In the genomic region with DNA sequence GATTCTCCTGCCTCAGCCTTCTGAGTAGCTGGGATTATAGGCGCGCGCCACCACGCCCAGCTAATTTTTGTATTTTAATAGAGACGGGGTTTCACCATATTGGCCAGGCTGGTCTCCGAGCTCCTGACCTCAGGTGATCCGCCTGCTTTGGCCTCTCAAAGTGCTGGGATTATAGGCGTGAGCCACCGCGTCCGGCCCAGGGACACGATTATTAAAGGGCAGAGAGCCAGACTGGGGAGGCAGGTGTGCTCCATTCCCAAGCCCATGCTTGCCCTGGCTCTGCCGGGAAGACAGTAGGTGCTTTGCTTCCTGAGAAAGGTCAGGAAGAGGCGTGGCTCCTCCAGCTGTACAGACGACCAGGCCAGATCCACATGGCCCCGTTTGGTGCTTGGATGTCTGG, we compare ENCODE assay signal across 7 cellular contexts.
A peak's percentile ranks its signal among the peaks of the same experiment; 100 is the strongest.
DNase-seq lines count a peak whose midpoint lies in the region; FAIRE-seq and TF ChIP-seq lines count a peak whose summit lies in the region.
"Not testable (repeated sequence)": the region's sequence is repeated elsewhere in the genome, so short reads cannot be mapped to it uniquely, and the experiment has no call there.

No MANE protein-coding gene starts in this region.

- not testable (repeated sequence) for H4K20me1 ChIP-seq in keratinocyte (ENCODE audit: control insufficient read depth, extremely low read depth, insufficient read depth, low read length)

- H3K27ac ChIP-seq in keratinocyte (ENCODE audit: control insufficient read depth, insufficient read depth, low read length), result not testable (repeated sequence)

- H3K36me3 ChIP-seq in keratinocyte (ENCODE audit: control insufficient read depth in 2 of 2, extremely low read depth in 1 of 2, insufficient read depth in 2 of 2, low read length in 2 of 2), result not testable (repeated sequence)

- DNase-seq in COR-L47 (lab: John Stamatoyannopoulos, UW) (peak; percentile 21), NCI-H1105 (lab: John Stamatoyannopoulos, UW) (peak; percentile 89), NCI-H2196 (lab: John Stamatoyannopoulos, UW; ENCODE audit: unreplicated experiment) (peak; percentile 71), NCI-H69 (lab: John Stamatoyannopoulos, UW) (peak; percentile 43), SHP77 treated with DMSO at 0.1 percent for 48 hours (lab: John Stamatoyannopoulos, UW) (peak; percentile 76)
- peak; percentile 61 for DNase-seq in activated effector memory CD4-positive, alpha-beta T cell treated with anti-CD3 and anti-CD28 coated beads, Interleukin-2, amount 50 U/mL, for 16 hours
- not testable (repeated sequence) for DNase-seq in keratinocyte (ENCODE audit: low read depth, low spot score)

- dilution Hi-C loops in keratinocyte (cut with MboI; ENCODE audit: extremely low pct_ligation_motif_present, low sequenced_read_pairs), result not testable (repeated sequence)

- H3K4me1 ChIP-seq in keratinocyte (ENCODE audit: control insufficient read depth, extremely low read depth, insufficient read depth, low read length), result not testable (repeated sequence)

- TF ChIP-seq CTCF in keratinocyte (optimal IDR thresholded peaks at IDR 0.05 in 1 of 3, IDR thresholded peaks at IDR 0.05 in 1 of 3, conservative IDR thresholded peaks at IDR 0.05 in 1 of 3; ENCODE audit: extremely low read depth in 1 of 3, insufficient read depth in 2 of 3, low read length in 3 of 3), result not testable (repeated sequence)

- FAIRE-seq in keratinocyte (lab: Jason Lieb, UNC), result not testable (repeated sequence)

- peak overlapping the region; percentile 54 for H2AFZ ChIP-seq in keratinocyte (ENCODE audit: control insufficient read depth, low read length)

- not testable (repeated sequence) for H3K9me3 ChIP-seq in keratinocyte (ENCODE audit: control insufficient read depth, low read depth, low read length)

- H3K4me2 ChIP-seq in keratinocyte (ENCODE audit: control insufficient read depth, extremely low read depth, insufficient read depth, low read depth, low read length), result not testable (repeated sequence)

- H3K79me2 ChIP-seq in keratinocyte (ENCODE audit: control insufficient read depth, insufficient read depth, low read length), result not testable (repeated sequence)

- not testable (repeated sequence) for H3K9me1 ChIP-seq in keratinocyte (ENCODE audit: control insufficient read depth, extremely low read depth, insufficient read depth, low read length)

- not testable (repeated sequence) for H3K27me3 ChIP-seq in keratinocyte (ENCODE audit: control insufficient read depth, extremely low read depth, insufficient read depth, low read length)

- not testable (repeated sequence) for H3K4me3 ChIP-seq in keratinocyte (ENCODE audit: control insufficient read depth in 2 of 3, extremely low read depth in 1 of 3, insufficient read depth in 2 of 3, low read depth in 1 of 3, low read length in 3 of 3)

- not testable (repeated sequence) for H3K9ac ChIP-seq in keratinocyte (ENCODE audit: control insufficient read depth, extremely low read depth, insufficient read depth, low read length)
